Comparison of ENCODE assay signal across 18 cellular contexts in genomic region chr11:35912883-35913614, GRCh38.
"Had no signal": no experiment of that assay in that cellular context is flagged by ENCODE, and none has a peak within 500 bp of the region (broad histone marks: within the 10 kb centered on the region; RNA-seq: fewer than 3 reads in every experiment).

No MANE protein-coding gene starts in this region.

- H3K36me3 ChIP-seq: ascending aorta, gastroesophageal sphincter, heart left ventricle, right atrium auricular region, tibial artery had no signal

- ATAC-seq: activated CD4-positive, CD25-positive, alpha-beta regulatory T cell treated with anti-CD3 and anti-CD28 coated beads, Interleukin-2, amount 50 U/mL, for 24 hours; activated T-cell treated with anti-CD3 and anti-CD28 coated beads, Interleukin-2, amount 50 U/mL, for 4 hours; gastroesophageal sphincter; heart left ventricle; left lobe of liver; stimulated activated naive CD8-positive, alpha-beta T cell treated with anti-CD3 and anti-CD28 coated beads, Interleukin-15, Interleukin-2, amounts not matched to agents 100 U/mL and 50 U/mL, for 24 hours had no signal

- H3K9me3 ChIP-seq: ascending aorta, gastroesophageal sphincter, heart left ventricle, right atrium auricular region, tibial artery had no signal

- H3K4me3 ChIP-seq: ascending aorta, gastroesophageal sphincter, heart left ventricle, right atrium auricular region, tibial artery had no signal

- DNase-seq: activated CD4-positive, alpha-beta T cell treated with anti-CD3 and anti-CD28 coated beads, Interleukin-2, amount 50 U/mL, for 1 hour; activated CD8-positive, alpha-beta memory T cell treated with anti-CD3 and anti-CD28 coated beads, Interleukin-2, amount 50 U/mL, for 4 hours; activated naive CD4-positive, alpha-beta T cell treated with anti-CD3 and anti-CD28 coated beads, Interleukin-2, amount 50 U/mL, for 16 hours; activated T-cell treated with anti-CD3 and anti-CD28 coated beads, Interleukin-2, amount 50 U/mL, for 4 hours; cerebellar nuclear complex; cortex of kidney; heart left ventricle; kidney; nephron progenitor cell; stimulated activated CD4-positive, alpha-beta T cell treated with anti-CD3 and anti-CD28 coated beads, Interleukin-2, amount 100 ng/mL, for 24 hours; stimulated activated naive CD8-positive, alpha-beta T cell treated with anti-CD3 and anti-CD28 coated beads, Interleukin-15, Interleukin-2, amounts not matched to agents 100 U/mL and 50 U/mL, for 24 hours; substantia nigra; tibial artery had no signal

- H3K27ac ChIP-seq: ascending aorta, gastroesophageal sphincter, heart left ventricle, right atrium auricular region, tibial artery had no signal

- H3K27me3 ChIP-seq: ascending aorta, gastroesophageal sphincter, right atrium auricular region, tibial artery had no signal

- H3K4me1 ChIP-seq: ascending aorta, right atrium auricular region, tibial artery had no signal
